In genomic region chr10:13791483-13791882, GRCh38 we compare ENCODE assay signal across 18 cellular contexts.
DNase-seq lines count a peak whose midpoint lies in the region; ATAC-seq, FAIRE-seq and TF ChIP-seq lines count a peak whose summit lies in the region.
"Had no signal": no experiment of that assay in that cellular context is flagged by ENCODE, and none has a peak within 500 bp of the region (broad histone marks: within the 10 kb centered on the region; RNA-seq: fewer than 3 reads in every experiment).

No MANE protein-coding gene starts in this region.

- dilution Hi-C loops in IMR-90 (cut with HindIII; ENCODE audit: low sequenced_read_pairs, unreplicated experiment) (no loop called here), keratinocyte (cut with MboI; ENCODE audit: extremely low pct_ligation_motif_present, low sequenced_read_pairs) (no loop called here)

- H3K9ac ChIP-seq in IMR-90 (ENCODE audit: low read depth, low read length) (no peak overlapping the region), keratinocyte (ENCODE audit: control insufficient read depth, extremely low read depth, insufficient read depth, low read length) (no peak overlapping the region)
- H3K9ac ChIP-seq: GM23248 had no signal

- H3K23ac ChIP-seq in IMR-90 (ENCODE audit: low read depth, low read length), result no peak overlapping the region

- 100% methylated on average over 4 of the region's 4 CpGs; no CpG with 5 or more reads in 1 of the 2 experiments for WGBS in IMR-90 (ENCODE audit: extremely low coverage in 2 of 2, insufficient read length in 1 of 2), 2 experiments

- no peak overlapping the region for H3K56ac ChIP-seq in IMR-90 (ENCODE audit: extremely low read depth, insufficient read depth, low read length)

- peaks cover 19% of the 10 kb centered on the region for H3K36me3 ChIP-seq in IMR-90 (ENCODE audit: control insufficient read depth, insufficient read depth, low read length)
- no peaks in the 10 kb centered on the region for H3K36me3 ChIP-seq in keratinocyte (ENCODE audit: control insufficient read depth in 2 of 2, extremely low read depth in 1 of 2, insufficient read depth in 2 of 2, low read length in 2 of 2)
- H3K36me3 ChIP-seq: BE2C had no signal

- H3K27ac ChIP-seq in IMR-90 (ENCODE audit: insufficient read depth, low read length) (no peak overlapping the region), keratinocyte (ENCODE audit: control insufficient read depth, insufficient read depth, low read length) (no peak overlapping the region)
- no peak overlapping the region for H3K27ac ChIP-seq in CD4-positive, alpha-beta T cell (ENCODE audit: low read depth, low read length)
- H3K27ac ChIP-seq: GM23248 had no signal

- H3K18ac ChIP-seq in IMR-90 (ENCODE audit: low read depth, low read length), result no peak overlapping the region

- no peak overlapping the region for H2BK120ac ChIP-seq in IMR-90 (ENCODE audit: low read depth, low read length)

- CTCF ChIA-PET in IMR-90 (lab: Yijun Ruan, JAX), result interaction anchor here (1.1 kb wide), 1 partner anchor 13 kb away, joined by 4 read pairs; no protein-coding TSS in a partner anchor
- CTCF ChIA-PET in CD4-positive, alpha-beta T cell (lab: Charles Lee), result interaction anchor here (1.0 kb wide), 1 partner anchor 96 kb away, joined by 3 read pairs; no protein-coding TSS in a partner anchor

- H3K27me3 Mint-ChIP-seq in CD4-positive, alpha-beta T cell, result no peaks in the 10 kb centered on the region
- H3K27me3 Mint-ChIP-seq: CD4-positive, CD25-positive, alpha-beta regulatory T cell; IgD-negative memory B cell had no signal

- peak overlapping the region; percentile 14; the same call in 1 of the 2 replicates for H2AK5ac ChIP-seq in IMR-90 (ENCODE audit: low read depth, low read length)

- H3K14ac ChIP-seq in IMR-90 (replicated peaks; ENCODE audit: low read depth, low read length), result no peak overlapping the region

- TF ChIP-seq CTCF in IMR-90 (conservative IDR thresholded peaks at IDR 0.05; ENCODE audit: low read depth, low read length) (no peak), keratinocyte (optimal IDR thresholded peaks at IDR 0.05 in 1 of 3, IDR thresholded peaks at IDR 0.05 in 1 of 3, conservative IDR thresholded peaks at IDR 0.05 in 1 of 3; ENCODE audit: extremely low read depth in 1 of 3, insufficient read depth in 2 of 3, low read length in 3 of 3) (no peak)
- TF ChIP-seq CTCF in CD4-positive, alpha-beta T cell (IDR thresholded peaks at IDR 0.05), result no peak

- H3K9me1 ChIP-seq in IMR-90 (ENCODE audit: insufficient read depth, low read length), result peaks cover 15% of the 10 kb centered on the region
- H3K9me1 ChIP-seq in keratinocyte (ENCODE audit: control insufficient read depth, extremely low read depth, insufficient read depth, low read length), result no peaks in the 10 kb centered on the region

- peaks cover 47% of the 10 kb centered on the region for H3K4me1 Mint-ChIP-seq in CD4-positive, alpha-beta T cell (ENCODE audit: low read depth)

- in situ Hi-C loops in IMR-90 (cut with MboI; ENCODE audit: low sequenced_read_pairs), result loop anchor here (10.0 kb wide), 1 partner anchor 693 kb away; no protein-coding TSS in a partner anchor

- no peak overlapping the region for H3K4me3 Mint-ChIP-seq in CD4-positive, alpha-beta T cell
- H3K4me3 Mint-ChIP-seq: HFFc6, IgD-negative memory B cell had no signal

- H4K20me1 ChIP-seq in IMR-90 (ENCODE audit: insufficient read depth, low read length), result no peaks in the 10 kb centered on the region
- no peaks in the 10 kb centered on the region for H4K20me1 ChIP-seq in keratinocyte (ENCODE audit: control insufficient read depth, extremely low read depth, insufficient read depth, low read length)

- H3K27me3 ChIP-seq in IMR-90 (ENCODE audit: control insufficient read depth, insufficient read depth, low read length) (no peaks in the 10 kb centered on the region), keratinocyte (ENCODE audit: control insufficient read depth, extremely low read depth, insufficient read depth, low read length) (no peaks in the 10 kb centered on the region)
- no peaks in the 10 kb centered on the region for H3K27me3 ChIP-seq in CD4-positive, alpha-beta T cell (ENCODE audit: control insufficient read depth, insufficient read depth, low read length)
- H3K27me3 ChIP-seq: BE2C had no signal

- H2AK9ac ChIP-seq in IMR-90 (replicated peaks; ENCODE audit: low read depth, low read length, poor library complexity), result no peak overlapping the region

- H2BK15ac ChIP-seq in IMR-90 (ENCODE audit: low read depth, low read length), result no peak overlapping the region

- H3K36me3 Mint-ChIP-seq in CD4-positive, alpha-beta T cell (ENCODE audit: low read depth), result no peaks in the 10 kb centered on the region

- intact Hi-C loops in IMR-90 (cut with micrococcal nuclease), result no loop called here
- intact Hi-C loops in CD4-positive, alpha-beta T cell (cut with DNase I, micrococcal nuclease), result loop anchor here in 1 of 2 experiments (10.0 kb wide), 2 partner anchors 1173 to 1303 kb away; partner anchors contain the start of gene RPP38

- H3K4ac ChIP-seq in IMR-90 (ENCODE audit: low read depth, low read length), result no peak overlapping the region

- no peak overlapping the region for H4K5ac ChIP-seq in IMR-90 (ENCODE audit: low read depth, low read length)

- no peak overlapping the region for H4K8ac ChIP-seq in IMR-90 (ENCODE audit: low read depth in 2 of 2, low read length in 2 of 2)

- H3K27ac Mint-ChIP-seq in CD4-positive, alpha-beta T cell, result no peak overlapping the region
- H3K27ac Mint-ChIP-seq: HFFc6, IgD-negative memory B cell had no signal

- no peak for TF ChIP-seq POLR2A in IMR-90 (IDR thresholded peaks at IDR 0.05; ENCODE audit: low read depth, low read length)

- H3K4me2 ChIP-seq in IMR-90 (ENCODE audit: low read depth, low read length), result no peak overlapping the region
- H3K4me2 ChIP-seq in keratinocyte (ENCODE audit: control insufficient read depth, extremely low read depth, insufficient read depth, low read depth, low read length), result no peak overlapping the region

- no peaks in the 10 kb centered on the region for H3K9me3 Mint-ChIP-seq in CD4-positive, alpha-beta T cell
- H3K9me3 Mint-ChIP-seq: CD4-positive, CD25-positive, alpha-beta regulatory T cell; HFFc6; IgD-negative memory B cell had no signal

- no peak overlapping the region for H4K91ac ChIP-seq in IMR-90 (ENCODE audit: insufficient read depth, low read depth, low read length)

- H3K4me3 ChIP-seq in IMR-90 (ENCODE audit: insufficient read depth, low read depth, low read length) (no peak overlapping the region), keratinocyte (ENCODE audit: control insufficient read depth in 2 of 3, extremely low read depth in 1 of 3, insufficient read depth in 2 of 3, low read depth in 1 of 3, low read length in 3 of 3) (no peak overlapping the region)
- H3K4me3 ChIP-seq: GM23248 had no signal

- no peak overlapping the region for H2AFZ ChIP-seq in IMR-90 (replicated peaks; ENCODE audit: low read length, poor library complexity)
- H2AFZ ChIP-seq in keratinocyte (ENCODE audit: control insufficient read depth, low read length), result no peak overlapping the region
- H2AFZ ChIP-seq: GM23248 had no signal

- no TSS peak for BruUV-seq in IMR-90 (replicated peaks; lab: Mats Ljungman, UMichigan)

- no peak for DNase-seq in IMR-90
- no peak for DNase-seq in keratinocyte (ENCODE audit: low read depth, low spot score)
- DNase-seq in NCI-H82 (lab: John Stamatoyannopoulos, UW), result no peak
- DNase-seq in CD4-positive, alpha-beta T cell, result no peak
- DNase-seq in dermis blood vessel endothelial cell, result no peak
- DNase-seq: Caco-2; CD4-positive, CD25-positive, alpha-beta regulatory T cell; GM23248; HCEC 1CT; HFFc6 had no signal

- no peak for ATAC-seq in IMR-90 (ENCODE audit: low read depth)
- no peak for ATAC-seq in SK-N-SH treated with all-trans-retinoic acid at 6 μM for 48 hours
- ATAC-seq in CD4-positive, alpha-beta T cell (ENCODE audit: poor library complexity), result no peak

- H2BK5ac ChIP-seq in IMR-90 (ENCODE audit: low read depth, low read length, poor library complexity, severe bottlenecking), result no peak overlapping the region

- no peaks in the 10 kb centered on the region for H3K79me2 ChIP-seq in keratinocyte (ENCODE audit: control insufficient read depth, insufficient read depth, low read length)

- no peak for TF ChIP-seq RAD21 in IMR-90 (IDR thresholded peaks at IDR 0.05; ENCODE audit: low read length)

- peak; percentile 34 for FAIRE-seq in keratinocyte (lab: Jason Lieb, UNC)
- FAIRE-seq: D721Med, G401.6, GM18507, H54, HTR-8/SVneo had no signal

- H3K79me1 ChIP-seq in IMR-90 (ENCODE audit: low read depth in 1 of 2, low read length in 2 of 2), result peaks cover 0 to 45% of the 10 kb centered on the region in 2 experiments; a peak in 3 of 4 replicates

- H3K9me3 ChIP-seq in IMR-90 (ENCODE audit: control insufficient read depth, insufficient read depth, low read length) (no peaks in the 10 kb centered on the region), keratinocyte (ENCODE audit: control insufficient read depth, low read depth, low read length) (no peaks in the 10 kb centered on the region)
- H3K9me3 ChIP-seq in CD4-positive, alpha-beta T cell (ENCODE audit: control insufficient read depth, low read length), result no peaks in the 10 kb centered on the region
- H3K9me3 ChIP-seq: BE2C, Caco-2 had no signal

- no peak overlapping the region for H2BK20ac ChIP-seq in IMR-90 (ENCODE audit: low read depth, low read length)

- H3K4me1 ChIP-seq in IMR-90 (ENCODE audit: control insufficient read depth, insufficient read depth, low read length) (peaks cover 21% of the 10 kb centered on the region), keratinocyte (ENCODE audit: control insufficient read depth, extremely low read depth, insufficient read depth, low read length) (peaks cover 22% of the 10 kb centered on the region)
- H3K4me1 ChIP-seq: BE2C, Caco-2 had no signal

- POLR2A ChIA-PET in IMR-90 (lab: Charles Lee; ENCODE audit: unreplicated experiment), result no interaction called here
- POLR2A ChIA-PET in CD4-positive, alpha-beta T cell (lab: Charles Lee), result no interaction called here

TF ChIP-seq in IMR-90, 13 proteins besides CTCF, POLR2A, EP300 and RAD21 (continues in another document):
- TF ChIP-seq MAFK (IDR thresholded peaks at IDR 0.05; ENCODE audit: low read depth, low read length), result no peak
- no peak for TF ChIP-seq NFE2L2 (IDR thresholded peaks at IDR 0.05; ENCODE audit: low read depth, low read length)
- no peak for TF ChIP-seq BHLHE40 (IDR thresholded peaks at IDR 0.05; ENCODE audit: low read depth, low read length)
- no peak for TF ChIP-seq FOS (IDR thresholded peaks at IDR 0.05; ENCODE audit: low read depth, low read length)
- no peak for TF ChIP-seq CEBPB (IDR thresholded peaks at IDR 0.05; ENCODE audit: low read depth, low read length)
